28 cellular contexts compared by ENCODE assay signal in the genomic region with DNA sequence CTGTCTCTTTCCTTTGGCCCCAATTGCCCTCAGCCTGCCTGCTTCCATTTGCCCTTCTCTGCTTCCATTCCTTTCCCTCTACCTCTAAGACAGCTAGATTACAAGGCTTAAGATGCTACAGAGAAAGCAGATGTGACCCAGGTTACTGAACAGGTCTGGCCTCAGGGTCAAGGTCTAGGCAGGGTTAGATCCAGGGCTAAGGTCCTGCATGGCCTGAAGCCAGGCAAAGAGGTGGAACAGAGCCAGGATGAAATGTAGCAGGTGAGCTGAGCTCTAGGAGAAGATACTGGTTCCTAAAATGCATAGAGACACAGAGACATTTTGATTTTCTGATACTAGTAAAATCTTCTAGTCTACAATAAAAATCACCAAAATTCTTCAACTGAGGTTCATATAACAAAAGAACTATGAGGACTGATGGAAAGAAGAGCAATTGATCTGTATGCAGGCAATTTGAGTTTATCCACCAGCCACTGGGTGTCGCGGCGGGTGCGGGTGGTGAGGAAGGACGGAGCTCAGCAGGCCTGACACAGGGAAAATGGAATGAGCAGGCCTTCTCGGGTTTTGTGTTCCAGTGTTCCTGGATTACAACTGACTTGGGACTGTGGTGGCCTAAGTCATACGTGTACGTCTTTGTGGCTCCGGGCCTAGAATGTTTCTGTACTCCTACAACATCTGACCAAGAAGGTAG.
"Had no signal": no experiment of that assay in that cellular context is flagged by ENCODE, and none has a peak within 500 bp of the region (broad histone marks: within the 10 kb centered on the region; RNA-seq: fewer than 3 reads in every experiment).

No MANE protein-coding gene starts in this region.

- H3K4me1 ChIP-seq: colonic mucosa, esophagus muscularis mucosa, foreskin keratinocyte, gastrocnemius medialis had no signal

- H3K27me3 ChIP-seq: colonic mucosa, esophagus muscularis mucosa, foreskin keratinocyte, gastrocnemius medialis had no signal

- H3K4me1 Mint-ChIP-seq: activated CD4-positive, alpha-beta memory T cell treated with anti-CD3 and anti-CD28 coated beads, Interleukin-2, amount 10 ng/mL, durations not matched to agents 7 days and 5 days; activated CD4-positive, alpha-beta T cell treated with anti-CD3 and anti-CD28 coated beads, Interleukin-2, amount 10 ng/mL, durations not matched to agents 7 days and 5 days; activated naive CD4-positive, alpha-beta T cell treated with anti-CD3 and anti-CD28 coated beads, Interleukin-2, amount 10 ng/mL, durations not matched to agents 7 days and 5 days; activated naive CD8-positive, alpha-beta T cell treated with anti-CD3 and anti-CD28 coated beads, Interleukin-2, amount 10 ng/mL, durations not matched to agents 7 days and 5 days had no signal

- H3K36me3 ChIP-seq: colonic mucosa had no signal

- H3K9me3 Mint-ChIP-seq: activated CD4-positive, alpha-beta memory T cell treated with anti-CD3 and anti-CD28 coated beads, Interleukin-2, amount 10 ng/mL, durations not matched to agents 7 days and 5 days; activated CD4-positive, alpha-beta T cell treated with anti-CD3 and anti-CD28 coated beads, Interleukin-2, amount 10 ng/mL, durations not matched to agents 7 days and 5 days; activated naive CD4-positive, alpha-beta T cell treated with anti-CD3 and anti-CD28 coated beads, Interleukin-2, amount 10 ng/mL, durations not matched to agents 7 days and 5 days; activated naive CD4-positive, alpha-beta T cell treated with anti-CD3 and anti-CD28 coated beads, Interleukin-2, amount 50 U/mL, for 72 hours; activated naive CD8-positive, alpha-beta T cell treated with anti-CD3 and anti-CD28 coated beads, Interleukin-2, amount 10 ng/mL, durations not matched to agents 7 days and 5 days; activated T-cell treated with anti-CD3 and anti-CD28 coated beads, Interleukin-2, amount 50 U/mL, for 24 hours; activated T-cell treated with anti-CD3 and anti-CD28 coated beads, Interleukin-2, amount 50 U/mL, for 72 hours; effector memory CD8-positive, alpha-beta T cell had no signal

- H3K27ac Mint-ChIP-seq: activated CD4-positive, alpha-beta memory T cell treated with anti-CD3 and anti-CD28 coated beads, Interleukin-2, amount 10 ng/mL, durations not matched to agents 7 days and 5 days; activated CD4-positive, alpha-beta T cell treated with anti-CD3 and anti-CD28 coated beads, Interleukin-2, amount 10 ng/mL, durations not matched to agents 7 days and 5 days; activated naive CD4-positive, alpha-beta T cell treated with anti-CD3 and anti-CD28 coated beads, Interleukin-2, amount 10 ng/mL, durations not matched to agents 7 days and 5 days; activated naive CD4-positive, alpha-beta T cell treated with anti-CD3 and anti-CD28 coated beads, Interleukin-2, amount 50 U/mL, for 72 hours; activated naive CD8-positive, alpha-beta T cell treated with anti-CD3 and anti-CD28 coated beads, Interleukin-2, amount 10 ng/mL, durations not matched to agents 7 days and 5 days; activated T-cell treated with anti-CD3 and anti-CD28 coated beads, Interleukin-2, amount 50 U/mL, for 24 hours; activated T-cell treated with anti-CD3 and anti-CD28 coated beads, Interleukin-2, amount 50 U/mL, for 72 hours; effector memory CD8-positive, alpha-beta T cell had no signal

- DNase-seq: activated CD4-positive, alpha-beta memory T cell treated with anti-CD3 and anti-CD28 coated beads, Interleukin-2, amount 10 ng/mL, durations not matched to agents 7 days and 5 days; activated CD4-positive, alpha-beta T cell treated with anti-CD3 and anti-CD28 coated beads for 4 hours; activated CD4-positive, alpha-beta T cell treated with anti-CD3 and anti-CD28 coated beads, Interleukin-2, amount 10 ng/mL, durations not matched to agents 7 days and 5 days; activated CD4-positive, alpha-beta T cell treated with anti-CD3 and anti-CD28 coated beads, Interleukin-2, amount 50 U/mL, for 4 hours; activated CD4-positive, CD25-positive, alpha-beta regulatory T cell; activated CD4-positive, CD25-positive, alpha-beta regulatory T cell treated with anti-CD3 and anti-CD28 coated beads, Interleukin-2, amount 50 U/mL, for 72 hours; activated CD8-positive, alpha-beta memory T cell treated with anti-CD3 and anti-CD28 coated beads, Interleukin-2, amount 50 U/mL, for 48 hours; activated gamma-delta T cell; activated naive CD4-positive, alpha-beta T cell; activated naive CD4-positive, alpha-beta T cell treated with anti-CD3 and anti-CD28 coated beads, Interleukin-2, amount 10 ng/mL, durations not matched to agents 7 days and 5 days; activated naive CD8-positive, alpha-beta T cell treated with anti-CD3 and anti-CD28 coated beads, Interleukin-2, amount 10 ng/mL, durations not matched to agents 7 days and 5 days; activated T-cell treated with anti-CD3 and anti-CD28 coated beads for 4 hours; activated T-cell treated with anti-CD3 and anti-CD28 coated beads, Interleukin-2, amount 50 U/mL, for 24 hours; activated T-cell treated with anti-CD3 and anti-CD28 coated beads, Interleukin-2, amount 50 U/mL, for 72 hours; body of pancreas; central memory CD4-positive, alpha-beta T cell; cerebellar nuclear complex; colonic mucosa; dermis blood vessel endothelial cell; effector CD4-positive, alpha-beta T cell; effector memory CD8-positive, alpha-beta T cell; erythroblast; foreskin keratinocyte; gastrocnemius medialis; glutamatergic neuron; T-helper 2 cell had no signal

- H3K4me3 Mint-ChIP-seq: activated CD4-positive, alpha-beta memory T cell treated with anti-CD3 and anti-CD28 coated beads, Interleukin-2, amount 10 ng/mL, durations not matched to agents 7 days and 5 days; activated CD4-positive, alpha-beta T cell treated with anti-CD3 and anti-CD28 coated beads, Interleukin-2, amount 10 ng/mL, durations not matched to agents 7 days and 5 days; activated naive CD4-positive, alpha-beta T cell treated with anti-CD3 and anti-CD28 coated beads, Interleukin-2, amount 10 ng/mL, durations not matched to agents 7 days and 5 days; activated naive CD8-positive, alpha-beta T cell treated with anti-CD3 and anti-CD28 coated beads, Interleukin-2, amount 10 ng/mL, durations not matched to agents 7 days and 5 days; activated T-cell treated with anti-CD3 and anti-CD28 coated beads, Interleukin-2, amount 50 U/mL, for 24 hours; activated T-cell treated with anti-CD3 and anti-CD28 coated beads, Interleukin-2, amount 50 U/mL, for 72 hours; effector memory CD8-positive, alpha-beta T cell had no signal

- H3K27me3 Mint-ChIP-seq: activated CD4-positive, alpha-beta memory T cell treated with anti-CD3 and anti-CD28 coated beads, Interleukin-2, amount 10 ng/mL, durations not matched to agents 7 days and 5 days; activated CD4-positive, alpha-beta T cell treated with anti-CD3 and anti-CD28 coated beads, Interleukin-2, amount 10 ng/mL, durations not matched to agents 7 days and 5 days; activated naive CD4-positive, alpha-beta T cell treated with anti-CD3 and anti-CD28 coated beads, Interleukin-2, amount 10 ng/mL, durations not matched to agents 7 days and 5 days; activated T-cell treated with anti-CD3 and anti-CD28 coated beads, Interleukin-2, amount 50 U/mL, for 24 hours had no signal

- ATAC-seq: activated naive CD4-positive, alpha-beta T cell treated with anti-CD3 and anti-CD28 coated beads, Interleukin-2, amount 50 U/mL, for 72 hours; activated T-cell treated with anti-CD3 and anti-CD28 coated beads, Interleukin-2, amount 50 U/mL, for 72 hours; body of pancreas; effector memory CD8-positive, alpha-beta T cell; foreskin keratinocyte; gastrocnemius medialis had no signal

- H3K36me3 Mint-ChIP-seq: activated naive CD4-positive, alpha-beta T cell treated with anti-CD3 and anti-CD28 coated beads, Interleukin-2, amount 10 ng/mL, durations not matched to agents 7 days and 5 days; activated naive CD4-positive, alpha-beta T cell treated with anti-CD3 and anti-CD28 coated beads, Interleukin-2, amount 50 U/mL, for 72 hours; activated naive CD8-positive, alpha-beta T cell treated with anti-CD3 and anti-CD28 coated beads, Interleukin-2, amount 10 ng/mL, durations not matched to agents 7 days and 5 days had no signal

- H3K4me3 ChIP-seq: body of pancreas, colonic mucosa, esophagus muscularis mucosa, gastrocnemius medialis had no signal

- H3K27ac ChIP-seq: body of pancreas, colonic mucosa, esophagus muscularis mucosa, foreskin keratinocyte, gastrocnemius medialis had no signal

- H3K9me3 ChIP-seq: body of pancreas, colonic mucosa, esophagus muscularis mucosa, gastrocnemius medialis had no signal
